Comparison of ENCODE assay signal across 1 cellular context in genomic region chr9:101388507-101388993, GRCh38.
TF ChIP-seq lines count a peak whose summit lies in the region.

No MANE protein-coding gene starts in this region.

TF ChIP-seq in H1, 55 proteins besides CTCF, POLR2A, EP300 and RAD21 (continued from another document):
- TF ChIP-seq SIN3A (conservative IDR thresholded peaks at IDR 0.05 in 1 of 2, IDR thresholded peaks at IDR 0.05 in 1 of 2; ENCODE audit: low read depth in 1 of 2, low read length in 2 of 2) (no peak), KDM5A (IDR thresholded peaks at IDR 0.05; ENCODE audit: low read length) (no peak)
